Comparison of ENCODE assay signal across 12 cellular contexts in the genomic region with DNA sequence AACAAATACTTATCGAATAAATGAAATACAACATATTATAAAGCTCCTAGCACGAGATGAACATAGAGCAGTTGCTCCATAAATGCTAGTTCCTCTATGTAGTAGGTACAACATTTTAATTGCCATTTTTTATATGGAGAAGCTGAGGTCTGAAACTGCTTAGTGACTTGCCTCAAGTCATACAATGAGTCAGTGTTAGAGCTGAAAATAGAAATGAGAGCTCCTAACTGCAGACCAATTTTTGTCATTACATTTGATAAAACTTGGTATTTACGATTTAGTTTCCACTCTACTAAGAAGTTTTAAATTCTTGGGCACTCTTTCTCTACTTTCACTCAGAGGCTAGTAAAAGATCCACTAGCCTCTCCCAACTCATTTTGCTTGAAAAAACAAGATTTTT. TPM values are rescaled to one million over a fixed set of nuclear protein-coding genes. Genes with fewer than 3 reads are reported as not detected.
DNase-seq lines count a peak whose midpoint lies in the region; ATAC-seq and TF ChIP-seq lines count a peak whose summit lies in the region.
"Had no signal": no experiment of that assay in that cellular context is flagged by ENCODE, and none has a peak within 500 bp of the region (broad histone marks: within the 10 kb centered on the region; RNA-seq: fewer than 3 reads in every experiment).

No MANE protein-coding gene starts in this region.

- H3K4me2 ChIP-seq in GM23248 (ENCODE audit: unreplicated experiment) (peak overlapping the region; percentile 53), hepatocyte (no peak overlapping the region)

- H2AFZ ChIP-seq in GM23248 (peak overlapping the region; percentile 75), hepatocyte (no peak overlapping the region)

- in situ Hi-C loops in GM23248 (cut with MboI): no loop called here

- H3K27me3 Mint-ChIP-seq in glutamatergic neuron (ENCODE audit: unreplicated experiment): peaks cover 1% of the 10 kb centered on the region

- TF ChIP-seq CTCF in AG09309 (IDR thresholded peaks at IDR 0.05; ENCODE audit: control insufficient read depth, insufficient read depth, low read depth, low read length, missing control alignments) (no peak), hepatocyte (IDR thresholded peaks at IDR 0.05; ENCODE audit: poor library complexity) (no peak), lower leg skin (IDR thresholded peaks at IDR 0.05) (no peak), glutamatergic neuron (IDR thresholded peaks at IDR 0.05; ENCODE audit: partially characterized antibody, unreplicated experiment) (no peak)

- H3K4me1 Mint-ChIP-seq in glutamatergic neuron (ENCODE audit: low read depth, unreplicated experiment): no peaks in the 10 kb centered on the region

- no peaks in the 10 kb centered on the region for H3K36me3 Mint-ChIP-seq in glutamatergic neuron (ENCODE audit: unreplicated experiment)

- no peak overlapping the region for H3K4me3 Mint-ChIP-seq in glutamatergic neuron (ENCODE audit: unreplicated experiment)
- H3K4me3 Mint-ChIP-seq: activated T-helper 1 cell treated with anti-CD3 and anti-CD28 coated beads, Interleukin-12 subunit alpha, Interleukin-12 subunit beta, Interleukin-2, Interleukin-4 antibody, amounts not matched to agents 30 ng/mL and 10 ng/mL and 1 ng/mL, durations not matched to agents 14 hours and 24 hours and 36 hours had no signal

- H4K20me1 ChIP-seq in GM23248 (ENCODE audit: insufficient read depth) (no peaks in the 10 kb centered on the region), hepatocyte (ENCODE audit: insufficient read depth, poor library complexity, severe bottlenecking) (no peaks in the 10 kb centered on the region)

- intact Hi-C loops in lower leg skin (cut with DNase I; ENCODE audit: low total_unique reads): no loop called here

- WGBS in GM23248 (ENCODE audit: low coverage in 1 of 2, low lambda C conversion rate in 2 of 2, missing lambda C conversion rate in 2 of 2), 2 experiments: 51 to 54% methylated on average over 3 of the region's 3 CpGs
- WGBS in hepatocyte (ENCODE audit: low lambda C conversion rate, missing lambda C conversion rate): 84% methylated on average over 3 of the region's 3 CpGs
- WGBS in lower leg skin, 2 donors: 47 to 53% methylated on average over 3 of the region's 3 CpGs

- peaks cover 3% of the 10 kb centered on the region for H3K9me3 Mint-ChIP-seq in glutamatergic neuron (ENCODE audit: unreplicated experiment)
- H3K9me3 Mint-ChIP-seq: activated T-helper 1 cell treated with anti-CD3 and anti-CD28 coated beads, Interleukin-12 subunit alpha, Interleukin-12 subunit beta, Interleukin-2, Interleukin-4 antibody, amounts not matched to agents 30 ng/mL and 10 ng/mL and 1 ng/mL, durations not matched to agents 14 hours and 24 hours and 36 hours had no signal

- no peak for TF ChIP-seq POLR2A in lower leg skin (IDR thresholded peaks at IDR 0.05)

- H3K9me2 ChIP-seq in GM23248 (ENCODE audit: insufficient read depth): no peaks in the 10 kb centered on the region
- no peaks in the 10 kb centered on the region for H3K9me2 ChIP-seq in hepatocyte (replicated peaks; ENCODE audit: insufficient read depth)

- H3K4me3 ChIP-seq in AG09309 (ENCODE audit: control insufficient read depth, low read depth, low read length) (no peak overlapping the region), GM23248 (0 out of 2 replicates have a peak overlapping the region, but pooled peaks have one; percentile 2), SK-N-MC (no peak overlapping the region), hepatocyte (no peak overlapping the region), lower leg skin (ENCODE audit: low read depth, poor library complexity, severe bottlenecking) (no peak overlapping the region)
- H3K4me3 ChIP-seq: HAP-1 had no signal

- H3K27me3 ChIP-seq in GM23248 (replicated peaks; ENCODE audit: insufficient read depth) (no peaks in the 10 kb centered on the region), hepatocyte (no peaks in the 10 kb centered on the region)
- H3K27me3 ChIP-seq: BE2C had no signal

- H3K9me3 ChIP-seq in GM23248 (ENCODE audit: low read depth) (no peaks in the 10 kb centered on the region), SK-N-MC (ENCODE audit: low read depth, low read length) (no peaks in the 10 kb centered on the region), hepatocyte (ENCODE audit: low read depth) (no peaks in the 10 kb centered on the region)
- H3K9me3 ChIP-seq: BE2C, HAP-1 had no signal

- no peak overlapping the region for H3K27ac Mint-ChIP-seq in glutamatergic neuron (ENCODE audit: unreplicated experiment)
- H3K27ac Mint-ChIP-seq: activated T-helper 1 cell treated with anti-CD3 and anti-CD28 coated beads, Interleukin-12 subunit alpha, Interleukin-12 subunit beta, Interleukin-2, Interleukin-4 antibody, amounts not matched to agents 30 ng/mL and 10 ng/mL and 1 ng/mL, durations not matched to agents 14 hours and 24 hours and 36 hours had no signal

- DNase-seq in AG09309 (ENCODE audit: low read depth): peak; percentile 95
- DNase-seq in GM23248: peak; percentile 83
- DNase-seq in SK-N-MC (ENCODE audit: low read depth, low spot score): no peak
- no peak for DNase-seq in hepatocyte (ENCODE audit: low spot score)
- DNase-seq in lower leg skin (ENCODE audit: low spot score in 2 of 2): no peak
- DNase-seq in AG08396 (ENCODE audit: low spot score): no peak
- DNase-seq in glutamatergic neuron: no peak
- DNase-seq: BE2C, T-helper 1 cell had no signal

- H3K4me1 ChIP-seq in GM23248 (ENCODE audit: insufficient read depth) (peaks cover 25% of the 10 kb centered on the region), hepatocyte (ENCODE audit: insufficient read depth) (peaks cover 13% of the 10 kb centered on the region)
- H3K4me1 ChIP-seq: BE2C had no signal

- peaks cover 22% of the 10 kb centered on the region for H3F3A ChIP-seq in GM23248 (ENCODE audit: insufficient read depth)

- no peak for ATAC-seq in GM19395 (IDR thresholded peaks at IDR 0.05; ENCODE audit: unreplicated experiment)

- H3K79me2 ChIP-seq in GM23248 (ENCODE audit: insufficient read depth): no peaks in the 10 kb centered on the region
- H3K79me2 ChIP-seq in hepatocyte: no peaks in the 10 kb centered on the region

- H3K27ac ChIP-seq in GM23248 (peak overlapping the region; percentile 74), SK-N-MC (peak overlapping the region; percentile 68), hepatocyte (peak overlapping the region; percentile 9)

- H3K36me3 ChIP-seq in GM23248 (ENCODE audit: low read depth) (no peaks in the 10 kb centered on the region), SK-N-MC (ENCODE audit: insufficient read depth, low read length) (no peaks in the 10 kb centered on the region), hepatocyte (replicated peaks; ENCODE audit: insufficient read depth, low read depth) (no peaks in the 10 kb centered on the region)
- H3K36me3 ChIP-seq: BE2C, HAP-1 had no signal

- H3K9ac ChIP-seq in GM23248: peak overlapping the region; percentile 54
- no peak overlapping the region for H3K9ac ChIP-seq in SK-N-MC (ENCODE audit: insufficient read length)

RNA-seq across cellular contexts. Expression of gene TMED10, which starts 8.0 kb away (rescaled TPM):
- total RNA-seq in GM23248 (2014; rRNA removed; shearing (Covaris generic)): 359 and 363 TPM in 2 replicates
- polyA plus RNA-seq in GM23248 (2016; fragmentation: Nextera tagmentation; extraction: Ambion mirVana) (540 and 553 TPM in 2 replicates), hepatocyte (390 and 411 TPM in 2 replicates)
- total RNA-seq in hepatocyte (375 and 378 TPM in 2 replicates), lower leg skin (100 to 1,000 TPM; 144 to 208 (median 184) TPM), glutamatergic neuron (ENCODE audit: unreplicated experiment) (124 TPM)

RNA-seq across cellular contexts. Expression of gene NEK9, which starts 57.6 kb away (rescaled TPM):
- 27.6 and 41.0 TPM in 2 replicates for total RNA-seq in GM23248 (2014; rRNA removed; shearing (Covaris generic))
- polyA plus RNA-seq in GM23248 (2016; fragmentation: Nextera tagmentation; extraction: Ambion mirVana) (41.2 and 47.6 TPM in 2 replicates), hepatocyte (8.8 and 12.9 TPM in 2 replicates)
- total RNA-seq in hepatocyte (19.5 and 21.1 TPM in 2 replicates), lower leg skin (10 to 100 TPM; 28.7 to 73.9 (median 59.4) TPM), glutamatergic neuron (ENCODE audit: unreplicated experiment) (50.7 TPM)

Comparison
In these comparisons a context has a peak if more than half of its experiments do, and no peak if none do; other contexts are left out.
1. DNase-seq: peak in AG09309 (single experiment) and GM23248 (single experiment); none in SK-N-MC (single experiment), hepatocyte (single experiment), lower leg skin (0 of 2), AG08396 (single experiment) and glutamatergic neuron (single experiment).
2. H3K27ac ChIP-seq: peak in every context shown above with its lines; median percentile 74 in GM23248; 68 in SK-N-MC; 9 in hepatocyte.